Comparison of ENCODE assay signal across 10 cellular contexts in the genomic region with DNA sequence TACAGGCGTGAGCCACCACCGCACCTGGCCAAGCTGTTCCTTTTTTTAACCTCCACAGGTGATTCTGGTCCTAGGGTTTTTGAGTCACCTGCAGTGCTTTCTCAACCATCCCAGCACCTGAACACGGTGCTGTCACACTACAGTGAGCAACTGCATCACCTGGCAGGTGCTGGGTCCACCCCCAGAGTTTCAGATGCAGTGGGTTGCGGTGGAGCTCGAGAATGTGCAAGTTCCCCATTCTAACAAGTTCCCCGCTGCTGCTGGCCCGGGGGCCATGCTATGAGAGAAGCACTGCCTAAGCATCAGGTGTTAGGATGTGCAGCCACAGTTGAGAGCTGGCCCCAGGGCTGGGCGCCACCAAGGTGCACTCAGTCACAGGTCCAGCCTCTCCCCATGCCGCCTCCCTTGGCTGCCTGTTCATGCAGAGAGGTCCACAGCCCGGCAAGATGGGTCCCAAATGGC. TPM values are rescaled to one million over a fixed set of nuclear protein-coding genes. Genes with fewer than 3 reads are reported as not detected.
A peak's percentile ranks its signal among the peaks of the same experiment; 100 is the strongest.
DNase-seq lines count a peak whose midpoint lies in the region; ATAC-seq and TF ChIP-seq lines count a peak whose summit lies in the region.
"Had no signal": no experiment of that assay in that cellular context is flagged by ENCODE, and none has a peak within 500 bp of the region (broad histone marks: within the 10 kb centered on the region; RNA-seq: fewer than 3 reads in every experiment).

No MANE protein-coding gene starts in this region.

- CTCF ChIA-PET in CD4-positive, alpha-beta memory T cell (lab: Charles Lee; ENCODE audit: partially characterized antibody): interaction anchor here (1.1 to 9.8 kb wide), 4 partner anchors 10 to 35 kb away, joined by 4 to 95 read pairs (median 10); no protein-coding TSS in a partner anchor
- CTCF ChIA-PET in T-cell (lab: Charles Lee): interaction anchor here in 1 of 2 donors (0.6 to 1.9 kb wide), 3 partner anchors 18 to 35 kb away, joined by 3 to 7 read pairs (median 6); a partner anchor contains a TSS

- H3K27ac ChIP-seq in CD4-positive, alpha-beta memory T cell (ENCODE audit: low read depth, low read length): no peak overlapping the region
- no peak overlapping the region for H3K27ac ChIP-seq in body of pancreas
- H3K27ac ChIP-seq: foreskin keratinocyte, suprapubic skin had no signal

- no peaks in the 10 kb centered on the region for H3K9me3 ChIP-seq in CD4-positive, alpha-beta memory T cell (ENCODE audit: control insufficient read depth in 1 of 2, low read length in 2 of 2)
- no peaks in the 10 kb centered on the region for H3K9me3 ChIP-seq in body of pancreas
- H3K9me3 ChIP-seq: suprapubic skin had no signal

- no peak overlapping the region for H3K4me3 ChIP-seq in CD4-positive, alpha-beta memory T cell (ENCODE audit: low read length in 2 of 2)
- H3K4me3 ChIP-seq in body of pancreas: no peak overlapping the region
- H3K4me3 ChIP-seq: suprapubic skin had no signal

- 66 to 69% methylated on average over 3 to 10 of the region's 10 CpGs for WGBS in body of pancreas, 2 donors

- H3K27ac Mint-ChIP-seq in CD4-positive, alpha-beta memory T cell: peak overlapping the region in 6 of 7 donors; percentile 16 to 86 (median 52)
- H3K27ac Mint-ChIP-seq in T-cell: peak overlapping the region; percentile 86 to 91

- intact Hi-C loops in CD4-positive, alpha-beta memory T cell (cut with micrococcal nuclease): no loop called here
- intact Hi-C loops in body of pancreas (cut with DNase I): loop anchor here (10.0 kb wide), 1 partner anchor 178 kb away; no protein-coding TSS in a partner anchor

- ATAC-seq in GM19043 (IDR thresholded peaks at IDR 0.05; ENCODE audit: low read depth, unreplicated experiment) (peak; percentile 88), HG02943 (IDR thresholded peaks at IDR 0.05; ENCODE audit: low read depth, unreplicated experiment) (peak; percentile 72), T-cell (replicated peaks in 1 of 4) (peak in 1 of 4 experiments; percentile 24), body of pancreas (no peak)

- no peaks in the 10 kb centered on the region for H3K27me3 Mint-ChIP-seq in CD4-positive, alpha-beta memory T cell
- H3K27me3 Mint-ChIP-seq in T-cell: no peaks in the 10 kb centered on the region

- H3K4me3 Mint-ChIP-seq in CD4-positive, alpha-beta memory T cell: peak overlapping the region in 2 of 8 donors; percentile 15 to 39
- peak overlapping the region in 1 of 3 donors; percentile 76 for H3K4me3 Mint-ChIP-seq in T-cell

- DNase-seq in CD4-positive, alpha-beta memory T cell: no peak
- peak in 4 of 34 experiments; percentile 24 to 49 (median 33) for DNase-seq in T-cell
- no peak for DNase-seq in activated effector memory CD4-positive, alpha-beta T cell treated with Interleukin-2 at 50 U/mL for 16 hours
- no peak for DNase-seq in NCI-H187 treated with DMSO at 0.1 percent for 48 hours (lab: John Stamatoyannopoulos, UW)
- DNase-seq in AML-193 (lab: John Stamatoyannopoulos, UW): no peak
- no peak for DNase-seq in body of pancreas

- TF ChIP-seq POLR2A in body of pancreas (IDR thresholded peaks at IDR 0.05): no peak

- peaks cover 40 to 86% (median 60%) of the 10 kb centered on the region in 4 donors for H3K4me1 Mint-ChIP-seq in CD4-positive, alpha-beta memory T cell
- H3K4me1 Mint-ChIP-seq in T-cell: peaks cover 78 to 90% (median 85%) of the 10 kb centered on the region in 3 donors

- H3K4me1 ChIP-seq in CD4-positive, alpha-beta memory T cell (ENCODE audit: insufficient read depth, low read length): peaks cover 64% of the 10 kb centered on the region
- peaks cover 14% of the 10 kb centered on the region for H3K4me1 ChIP-seq in body of pancreas
- H3K4me1 ChIP-seq: suprapubic skin had no signal

- H3K36me3 Mint-ChIP-seq in CD4-positive, alpha-beta memory T cell: peaks cover 14 to 28% of the 10 kb centered on the region in 2 donors
- peaks cover 18% of the 10 kb centered on the region for H3K36me3 Mint-ChIP-seq in T-cell

- no peak for TF ChIP-seq CTCF in body of pancreas (IDR thresholded peaks at IDR 0.05)

- H3K9me3 Mint-ChIP-seq in CD4-positive, alpha-beta memory T cell: no peaks in the 10 kb centered on the region
- no peaks in the 10 kb centered on the region for H3K9me3 Mint-ChIP-seq in T-cell

- POLR2A ChIA-PET in CD4-positive, alpha-beta memory T cell (lab: Charles Lee; ENCODE audit: partially characterized antibody): interaction anchor here (1.5 to 9.2 kb wide), 3 partner anchors 30 to 190 kb away, joined by 4 to 113 read pairs (median 13); a partner anchor contains a TSS
- POLR2A ChIA-PET in T-cell (lab: Charles Lee): interaction anchor here in 1 of 2 donors (0.5 to 0.6 kb wide), 2 partner anchors 23 to 457 kb away, joined by 3 to 6 read pairs; no protein-coding TSS in a partner anchor

- H3K27me3 ChIP-seq in CD4-positive, alpha-beta memory T cell (ENCODE audit: insufficient read depth, low read length): no peaks in the 10 kb centered on the region
- no peaks in the 10 kb centered on the region for H3K27me3 ChIP-seq in body of pancreas
- H3K27me3 ChIP-seq: foreskin keratinocyte, suprapubic skin had no signal

- peaks cover 2% of the 10 kb centered on the region for H3K36me3 ChIP-seq in CD4-positive, alpha-beta memory T cell (ENCODE audit: insufficient read depth, low read length)
- no peaks in the 10 kb centered on the region for H3K36me3 ChIP-seq in body of pancreas (replicated peaks in 1 of 2; ENCODE audit: insufficient read depth in 1 of 2, low read depth in 2 of 2)
- H3K36me3 ChIP-seq: suprapubic skin had no signal

RNA-seq across cellular contexts. Expression of a gene that starts 18.0 kb away (rescaled TPM):
- 100 to 1,000 TPM; 144 to 153 TPM for total RNA-seq in CD4-positive, alpha-beta memory T cell
- 100 to 1,000 TPM; 494 to 667 TPM for polyA plus RNA-seq in CD4-positive, alpha-beta memory T cell
- total RNA-seq in T-cell (100 to 1,000 TPM; 141 to 206 (median 153) TPM), body of pancreas (10 to 100 TPM in 1 of 2 donors, 1 to 10 TPM in 1; 2.9 to 25.4 TPM)

RNA-seq across cellular contexts. Expression of a gene that starts 35.7 kb away (rescaled TPM):
- 10 to 100 TPM; 54.5 to 56.8 TPM for total RNA-seq in CD4-positive, alpha-beta memory T cell
- polyA plus RNA-seq in CD4-positive, alpha-beta memory T cell: 10 to 100 TPM; 33.2 to 35.8 TPM
- total RNA-seq in T-cell (10 to 100 TPM; 31.1 to 69.2 (median 51.5) TPM), body of pancreas (10 to 100 TPM; 20.4 to 23.3 TPM)

Comparison
In these comparisons a context has a peak if more than half of its experiments do, and no peak if none do; other contexts are left out.
1. RNA of a gene that starts 18.0 kb away (total RNA-seq): 144 to 153 TPM in CD4-positive, alpha-beta memory T cell and 141 to 206 TPM in T-cell; 2.9 to 25.4 TPM in body of pancreas; every median in the first group is over 4 times any median in the second.